In genomic region chr20:36522412-36522811, GRCh38 we compare ENCODE assay signal across 1 cellular context. TPM values are rescaled to one million over a fixed set of nuclear protein-coding genes. Genes with fewer than 3 reads are reported as not detected.
"Had no signal": no experiment of that assay in that cellular context is flagged by ENCODE, and none has a peak within 500 bp of the region (broad histone marks: within the 10 kb centered on the region; RNA-seq: fewer than 3 reads in every experiment).

No MANE protein-coding gene starts in this region.

RNA-seq across cellular contexts. Expression of gene MYL9, which starts 18.9 kb away (rescaled TPM):
- polyA plus RNA-seq: SK-N-SH had no signal
